8 cellular contexts compared by ENCODE assay signal in the genomic region with DNA sequence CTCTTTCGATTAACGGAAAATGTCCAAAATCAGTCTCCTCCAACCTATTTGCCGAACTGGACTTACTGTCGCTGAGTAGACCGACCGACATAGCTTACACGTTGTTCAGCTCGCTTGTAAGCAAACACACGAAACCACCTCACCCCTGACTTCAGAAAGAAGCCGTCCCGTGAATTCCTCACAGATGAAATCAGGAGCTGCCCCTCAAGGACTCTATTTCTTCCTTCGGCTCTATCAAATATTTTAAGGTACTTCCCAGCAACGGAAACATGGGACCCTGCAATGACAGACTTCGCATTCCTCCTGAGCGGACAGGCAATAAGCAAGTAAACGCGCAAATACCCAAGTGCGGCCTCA. TPM values are rescaled to one million over a fixed set of nuclear protein-coding genes. Genes with fewer than 3 reads are reported as not detected.
DNase-seq lines count a peak whose midpoint lies in the region; ATAC-seq and TF ChIP-seq lines count a peak whose summit lies in the region.

No MANE protein-coding gene starts in this region.

- ATAC-seq in activated naive CD4-positive, alpha-beta T cell treated with anti-CD3 and anti-CD28 coated beads, Interleukin-2, amount 50 U/mL, for 72 hours: no peak
- no peak for ATAC-seq in HG03457 (IDR thresholded peaks at IDR 0.05; ENCODE audit: unreplicated experiment)

- H3K4me3 Mint-ChIP-seq in HFFc6 (no peak overlapping the region), immature natural killer cell (peak overlapping the region; percentile 96 to 99 (median 97))

- H3K4me1 Mint-ChIP-seq in HFFc6 (ENCODE audit: low read depth): peaks cover 31% of the 10 kb centered on the region
- peaks cover 33 to 61% of the 10 kb centered on the region in 2 donors for H3K4me1 Mint-ChIP-seq in immature natural killer cell

- DNase-seq in AG04450 (ENCODE audit: low read depth, low spot score) (peak; percentile 47), HFFc6 (peak; percentile 48), immature natural killer cell (no peak), GF-D8 (lab: John Stamatoyannopoulos, UW) (no peak), epidermal melanocyte (ENCODE audit: insufficient read length, low spot score) (no peak)
- no peak for DNase-seq in activated naive CD4-positive, alpha-beta T cell treated with anti-CD3 and anti-CD28 coated beads, Interleukin-2, amount 50 U/mL, for 72 hours (ENCODE audit: low spot score in 2 of 2)

- H3K4me1 ChIP-seq in stomach smooth muscle (ENCODE audit: control insufficient read depth, insufficient read depth, low read length): peaks cover 47% of the 10 kb centered on the region

- H3K27ac Mint-ChIP-seq in HFFc6: peak overlapping the region; percentile 94
- H3K27ac Mint-ChIP-seq in activated naive CD4-positive, alpha-beta T cell treated with anti-CD3 and anti-CD28 coated beads, Interleukin-2, amount 50 U/mL, for 72 hours: peak overlapping the region; percentile 96 to 98
- peak overlapping the region; percentile 68 to 92 (median 84) for H3K27ac Mint-ChIP-seq in immature natural killer cell

- peak overlapping the region; percentile 96 for H3K27ac ChIP-seq in AG04450 (ENCODE audit: low read depth, low read length)
- H3K27ac ChIP-seq in stomach smooth muscle (ENCODE audit: low read length): peak overlapping the region; percentile 88

- POLR2A ChIA-PET in AG04450 (lab: Yijun Ruan, JAX): interaction anchor here (1.1 to 2.5 kb wide), 8 partner anchors 10 to 132 kb away, joined by 3 to 16 read pairs (median 4); a partner anchor contains a TSS

- peaks cover 3% of the 10 kb centered on the region for H3K27me3 Mint-ChIP-seq in HFFc6 (ENCODE audit: insufficient read depth)
- peaks cover 6 to 15% (median 6%) of the 10 kb centered on the region in 3 donors for H3K27me3 Mint-ChIP-seq in immature natural killer cell (ENCODE audit: low read depth in 3 of 3)

- CTCF ChIA-PET in AG04450 (lab: Charles Lee): interaction anchor here (0.6 to 1.3 kb wide), 3 partner anchors 9 to 38 kb away, joined by 3 read pairs; no protein-coding TSS in a partner anchor

- H3K9me3 Mint-ChIP-seq in HFFc6 (no peaks in the 10 kb centered on the region), immature natural killer cell (no peaks in the 10 kb centered on the region)
- H3K9me3 Mint-ChIP-seq in activated naive CD4-positive, alpha-beta T cell treated with anti-CD3 and anti-CD28 coated beads, Interleukin-2, amount 50 U/mL, for 72 hours: no peaks in the 10 kb centered on the region

- H3K9me3 ChIP-seq in AG04450 (ENCODE audit: control insufficient read depth, insufficient read depth, low read length): peaks cover 3% of the 10 kb centered on the region; the same call in 1 of the 2 replicates
- no peaks in the 10 kb centered on the region for H3K9me3 ChIP-seq in stomach smooth muscle (ENCODE audit: control insufficient read depth in 2 of 2, low read length in 2 of 2)

- TF ChIP-seq CTCF in AG04450 (IDR thresholded peaks at IDR 0.05; ENCODE audit: low read depth, low read length): no peak
- TF ChIP-seq CTCF in HFFc6 (IDR thresholded peaks at IDR 0.05): no peak

- H3K9ac ChIP-seq in stomach smooth muscle (ENCODE audit: low read length in 2 of 2): peak overlapping the region; percentile 93 to 95

- H3K4me3 ChIP-seq in AG04450 (ENCODE audit: low read depth, low read length): peak overlapping the region; percentile 95
- peak overlapping the region; percentile 94 to 97 for H3K4me3 ChIP-seq in stomach smooth muscle (ENCODE audit: low read length in 2 of 2)

- H3K36me3 ChIP-seq in stomach smooth muscle (ENCODE audit: control insufficient read depth in 2 of 2, insufficient read depth in 2 of 2, low read length in 2 of 2): peaks cover 3 to 18% of the 10 kb centered on the region in 2 donors

- H3K36me3 Mint-ChIP-seq in HFFc6 (ENCODE audit: low read depth) (peaks cover 34% of the 10 kb centered on the region), immature natural killer cell (peaks cover 0 to 3% (median 0%) of the 10 kb centered on the region in 3 donors)
- H3K36me3 Mint-ChIP-seq in activated naive CD4-positive, alpha-beta T cell treated with anti-CD3 and anti-CD28 coated beads, Interleukin-2, amount 50 U/mL, for 72 hours: peaks cover 7 to 32% of the 10 kb centered on the region in 2 donors

- no peaks in the 10 kb centered on the region for H3K27me3 ChIP-seq in AG04450 (ENCODE audit: control insufficient read depth, insufficient read depth, low read length)
- H3K27me3 ChIP-seq in stomach smooth muscle (ENCODE audit: control insufficient read depth in 1 of 2, insufficient read depth in 2 of 2, low read length in 2 of 2): no peaks in the 10 kb centered on the region

RNA-seq across cellular contexts. Expression of a gene that starts 1.0 kb away (rescaled TPM):
- polyA plus RNA-seq in AG04450 (2011; rRNA removed) (24.3 and 24.4 TPM in 2 replicates), immature natural killer cell (10 to 100 TPM; 20.7 to 26.8 (median 21.3) TPM)
- 27.9 and 30.9 TPM in 2 replicates for polyA minus RNA-seq in AG04450 (2011; rRNA and poly(A)+ RNA removed)
- 10 to 100 TPM; 19.1 to 26.9 (median 22.6) TPM for total RNA-seq in HFFc6 (2021; fragmentation: NEBNext Ultra II Directional; extraction: Animal tissue kit (Norgen Biotek cat#: 25700))
- 10 to 100 TPM; 39.7 to 47.3 TPM for total RNA-seq in activated naive CD4-positive, alpha-beta T cell treated with anti-CD3 and anti-CD28 coated beads, Interleukin-2, amount 50 U/mL, for 72 hours

RNA-seq across cellular contexts. Expression of a gene that starts 10.7 kb away (rescaled TPM):
- polyA plus RNA-seq in AG04450 (2011; rRNA removed): 22.1 and 25.9 TPM in 2 replicates
- polyA minus RNA-seq in AG04450 (2011; rRNA and poly(A)+ RNA removed): 31.2 and 32.0 TPM in 2 replicates
- total RNA-seq in HFFc6 (2021; fragmentation: NEBNext Ultra II Directional; extraction: Animal tissue kit (Norgen Biotek cat#: 25700)): 10 to 100 TPM; 31.9 to 36.1 (median 34.8) TPM
- 10 to 100 TPM; 40.1 to 52.7 TPM for total RNA-seq in activated naive CD4-positive, alpha-beta T cell treated with anti-CD3 and anti-CD28 coated beads, Interleukin-2, amount 50 U/mL, for 72 hours
- 10 to 100 TPM; 23.1 to 48.8 (median 37.7) TPM for polyA plus RNA-seq in immature natural killer cell

RNA-seq across cellular contexts. Expression of a gene that starts 15.5 kb away (rescaled TPM):
- 2.2 TPM in 2 replicates for polyA plus RNA-seq in AG04450 (2011; rRNA removed)
- 1.3 and 1.8 TPM in 2 replicates for polyA minus RNA-seq in AG04450 (2011; rRNA and poly(A)+ RNA removed)
- 10 to 100 TPM; 32.8 to 47.0 (median 35.7) TPM for total RNA-seq in HFFc6 (2021; fragmentation: NEBNext Ultra II Directional; extraction: Animal tissue kit (Norgen Biotek cat#: 25700))
- total RNA-seq in activated naive CD4-positive, alpha-beta T cell treated with anti-CD3 and anti-CD28 coated beads, Interleukin-2, amount 50 U/mL, for 72 hours: 10 to 100 TPM; 17.5 to 22.0 TPM
- polyA plus RNA-seq in immature natural killer cell: 1 to 10 TPM in 2 of 3 donors, under 1 TPM in 1; 0.95 to 3.5 (median 2.0) TPM

Comparison
In these comparisons a context has a peak if more than half of its experiments do, and no peak if none do; other contexts are left out.
1. DNase-seq: peak in AG04450 (single experiment) and HFFc6 (single experiment); none in activated naive CD4-positive, alpha-beta T cell treated with anti-CD3 and anti-CD28 coated beads, Interleukin-2, amount 50 U/mL, for 72 hours (0 of 2), immature natural killer cell (0 of 3), GF-D8 (single experiment) and epidermal melanocyte (single experiment).
2. Peak in every context shown above with its lines, with median percentiles within 50 percentile points of each other: H3K27ac Mint-ChIP-seq.